8 cellular contexts compared by ENCODE assay signal in genomic region chr5:141618804-141619554, GRCh38. TPM values are rescaled to one million over a fixed set of nuclear protein-coding genes. Genes with fewer than 3 reads are reported as not detected.
DNase-seq lines count a peak whose midpoint lies in the region; ATAC-seq, FAIRE-seq and TF ChIP-seq lines count a peak whose summit lies in the region.

DIAPH1 (minus strand) TSS chr5:141619000; CDS start chr5:141618914, 86 bp downstream.

- H3K4me1 ChIP-seq in heart right ventricle: peaks cover 0 to 63% (median 31%) of the 10 kb centered on the region in 9 donors

- WGBS in adipose tissue, 3 donors: 1 to 2% (median 2%) methylated on average over 40 to 70 of the region's 70 CpGs
- WGBS in heart right ventricle, 2 donors: 2% methylated on average over 64 to 70 of the region's 70 CpGs

- H3K4me3 Mint-ChIP-seq in T-cell: peak within 1 kb of the TSS; percentile 94 to 99 (median 98)
- H3K4me3 Mint-ChIP-seq in progenitor cell of endocrine pancreas (ENCODE audit: low read depth): peak within 1 kb of the TSS; percentile 99

- intact Hi-C loops in heart right ventricle (cut with DNase I): loop anchor here in 8 of 10 donors (1.0 to 2.0 kb wide), 4 partner anchors 24 to 27 kb away; no protein-coding TSS in a partner anchor

- H3K27me3 ChIP-seq in heart right ventricle: no peaks in the 10 kb centered on the region

- H3K9me3 Mint-ChIP-seq in T-cell (no peaks in the 10 kb centered on the region), progenitor cell of endocrine pancreas (ENCODE audit: low read depth) (no peaks in the 10 kb centered on the region)

- H3K27me3 Mint-ChIP-seq in T-cell: no peaks in the 10 kb centered on the region
- no peaks in the 10 kb centered on the region for H3K27me3 Mint-ChIP-seq in progenitor cell of endocrine pancreas

- H3K9me3 ChIP-seq in heart right ventricle: no peaks in the 10 kb centered on the region

- DNase-seq in GM12892 (ENCODE audit: insufficient read length) (peak; percentile 88), NCI-H1436 treated with DMSO at 0.1 percent for 48 hours (lab: John Stamatoyannopoulos, UW) (peak; percentile 79), T-cell (peak; percentile 94 to 99 (median 97)), heart right ventricle (peak; percentile 96), progenitor cell of endocrine pancreas (ENCODE audit: low spot score, unreplicated experiment) (peak; percentile 96), ureter (ENCODE audit: low spot score) (peak; percentile 97)

- H3K4me1 Mint-ChIP-seq in T-cell (peaks cover 49 to 61% (median 59%) of the 10 kb centered on the region in 3 donors), progenitor cell of endocrine pancreas (ENCODE audit: low read depth) (peaks cover 25% of the 10 kb centered on the region)

- POLR2A ChIA-PET in T-cell (lab: Charles Lee): interaction anchor here (0.6 to 2.6 kb wide), 8 partner anchors 11 to 63 kb away, joined by 3 to 12 read pairs (median 4); partner anchors contain the start of gene RELL2 (in 1 of the 2)

- peak; percentile 74; the same call in 1 of the 2 replicates for TF ChIP-seq POLR2A in GM12892 (IDR thresholded peaks at IDR 0.05; ENCODE audit: low read depth, low read length)

- H3K4me3 ChIP-seq in heart right ventricle: peak within 1 kb of the TSS; percentile 62 to 99 (median 94)

- peaks cover 0 to 44% (median 22%) of the 10 kb centered on the region in 9 donors for H3K36me3 ChIP-seq in heart right ventricle

- peak; percentile 99 for FAIRE-seq in GM12892 (lab: Jason Lieb, UNC)

- H3K36me3 Mint-ChIP-seq in T-cell (peaks cover 34% of the 10 kb centered on the region), progenitor cell of endocrine pancreas (ENCODE audit: insufficient read depth) (peaks cover 7% of the 10 kb centered on the region)

- H3K27ac ChIP-seq in adipose tissue (ENCODE audit: low read depth, low read length): peak within 1 kb of the TSS; percentile 53
- peak within 1 kb of the TSS; percentile 86 to 99 (median 96) for H3K27ac ChIP-seq in heart right ventricle

- ATAC-seq in HG02852 (IDR thresholded peaks at IDR 0.05; ENCODE audit: unreplicated experiment) (peak; percentile 79), T-cell (replicated peaks in 1 of 4) (peak; percentile 92 to 94 (median 93)), heart right ventricle (peak; percentile 95 to 97 (median 96))

- H3K27ac Mint-ChIP-seq in T-cell (peak within 1 kb of the TSS; percentile 96 to 97), progenitor cell of endocrine pancreas (peak within 1 kb of the TSS; percentile 98)

- CTCF ChIA-PET in T-cell (lab: Charles Lee): interaction anchor here (0.6 to 14.5 kb wide), 21 partner anchors 11 to 304 kb away, joined by 3 to 514 read pairs (median 6); partner anchors contain the start of genes HDAC3 (in 2 of the 2), RELL2 (in 2 of the 2), DELE1 (in 1 of the 2) and FCHSD1 (in 1 of the 2)

- peak; percentile 97 to 99 (median 99) for TF ChIP-seq CTCF in heart right ventricle (IDR thresholded peaks at IDR 0.05)
- peak; percentile 96 for TF ChIP-seq CTCF in progenitor cell of endocrine pancreas (IDR thresholded peaks at IDR 0.05; ENCODE audit: unreplicated experiment)

RNA-seq across cellular contexts. Expression of gene DIAPH1, which starts in this region (rescaled TPM):
- 67.3 TPM for polyA plus RNA-seq in GM12892 (2012; ENCODE audit: missing spikeins)
- total RNA-seq in T-cell (100 to 1,000 TPM; 190 to 271 (median 211) TPM), heart right ventricle (10 to 100 TPM; 27.3 to 93.2 (median 46.9) TPM), progenitor cell of endocrine pancreas (63.5 and 74.3 TPM in 2 replicates), ureter (86.5 TPM)
- polyA plus RNA-seq in adipose tissue (10 to 100 TPM; 30.1 to 33.4 (median 31.9) TPM), heart right ventricle (10 to 100 TPM; 28.4 to 48.6 TPM)

Comparison
In these comparisons a context has a peak if more than half of its experiments do, and no peak if none do; other contexts are left out.
1. Peak in every context shown above with its lines: DNase-seq, ATAC-seq, H3K4me3 ChIP-seq and H3K27ac ChIP-seq.